ENCODE assay signal across 8 cellular contexts in the genomic region with DNA sequence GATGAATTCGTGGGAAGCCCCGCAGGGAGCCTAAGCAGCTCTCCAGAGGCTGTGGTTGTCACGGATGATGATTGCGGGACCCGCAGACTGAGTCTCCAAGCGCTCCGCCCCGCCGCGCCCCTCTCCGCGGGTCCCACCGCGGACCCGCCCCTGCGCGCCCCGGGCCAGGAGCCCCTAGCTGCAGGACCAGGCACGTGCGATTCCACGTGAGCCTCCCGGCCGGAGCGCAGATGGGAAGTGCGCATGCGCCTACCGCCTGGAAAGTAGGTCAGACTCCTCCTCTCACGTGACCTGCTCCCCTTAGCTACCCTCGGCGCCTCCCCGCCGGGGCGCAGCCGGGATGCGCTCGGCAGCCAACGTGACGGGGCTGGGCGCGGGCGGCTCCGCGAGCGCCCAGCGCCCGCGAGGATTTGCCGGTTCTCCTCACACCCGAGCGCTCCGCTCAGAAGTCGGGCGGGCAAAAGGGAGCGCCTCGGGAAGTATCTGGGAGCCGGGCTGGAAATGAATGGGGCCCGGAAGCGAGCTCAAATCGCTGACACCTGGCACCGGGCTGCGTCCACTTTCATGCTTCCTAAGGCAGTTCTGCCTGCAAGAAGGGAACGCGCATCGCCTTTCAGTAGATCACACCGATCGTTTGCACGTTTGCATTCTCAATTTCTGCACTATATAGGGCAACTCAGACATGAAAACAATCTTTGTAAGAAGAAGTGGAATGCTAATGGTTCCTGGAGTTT. TPM values are rescaled to one million over a fixed set of nuclear protein-coding genes. Genes with fewer than 3 reads are reported as not detected.
DNase-seq lines count a peak whose midpoint lies in the region; ATAC-seq and TF ChIP-seq lines count a peak whose summit lies in the region.

No MANE protein-coding gene starts in this region.

- no peaks in the 10 kb centered on the region for H3F3A ChIP-seq in GM23338 (replicated peaks; ENCODE audit: low read depth)

- peaks cover 5% of the 10 kb centered on the region for H3K27me3 ChIP-seq in GM23338 (ENCODE audit: insufficient read depth)
- no peaks in the 10 kb centered on the region for H3K27me3 ChIP-seq in Karpas-422 (ENCODE audit: low read length)
- H3K27me3 ChIP-seq in foreskin keratinocyte: peaks cover 10% of the 10 kb centered on the region
- no peaks in the 10 kb centered on the region for H3K27me3 ChIP-seq in stomach

- DNase-seq in EH (ENCODE audit: low read depth) (peak; percentile 91), GM23338 (ENCODE audit: low spot score) (peak; percentile 97), Karpas-422 (peak; percentile 76), SHP77 (lab: John Stamatoyannopoulos, UW) (peak; percentile 91 to 96), foreskin keratinocyte (peak; percentile 76 to 82), neural crest cell (ENCODE audit: low read depth, low spot score) (peak; percentile 88), stomach (peak; percentile 92)
- peak; percentile 61 for DNase-seq in activated gamma-delta T cell treated with anti-CD3 and anti-CD28 coated beads, Interleukin-2, amount 50 U/mL, for 16 hours (ENCODE audit: low read depth)

- H3K9me2 ChIP-seq in GM23338 (ENCODE audit: insufficient read depth): no peaks in the 10 kb centered on the region
- no peaks in the 10 kb centered on the region for H3K9me2 ChIP-seq in Karpas-422 (replicated peaks; ENCODE audit: insufficient read depth, low read length)

- no peaks in the 10 kb centered on the region for H4K20me1 ChIP-seq in GM23338 (replicated peaks; ENCODE audit: insufficient read depth)
- H4K20me1 ChIP-seq in Karpas-422 (ENCODE audit: insufficient read depth, low read depth, low read length): no peaks in the 10 kb centered on the region

- peaks cover 10% of the 10 kb centered on the region for H3K27me3 Mint-ChIP-seq in GM23338 (ENCODE audit: insufficient read depth, low read depth, poor library complexity)
- peaks cover 48% of the 10 kb centered on the region for H3K27me3 Mint-ChIP-seq in neural crest cell (ENCODE audit: low read depth)

- H3K27ac ChIP-seq in GM23338 (ENCODE audit: low read depth): peak overlapping the region; percentile 84; the same call in 1 of the 2 replicates
- H3K27ac ChIP-seq in Karpas-422 (ENCODE audit: low read length): no peak overlapping the region
- H3K27ac ChIP-seq in foreskin keratinocyte: no peak overlapping the region
- H3K27ac ChIP-seq in stomach: peak overlapping the region; percentile 72 to 87 (median 80)

- H3K4me3 ChIP-seq in GM23338 (peak overlapping the region; percentile 76), Karpas-422 (ENCODE audit: low read length) (peak overlapping the region; percentile 49), stomach (peak overlapping the region; percentile 48 to 58 (median 51))

- intact Hi-C loops in stomach (cut with DNase I; ENCODE audit: low total_unique reads): no loop called here

- TF ChIP-seq POLR2A in stomach (IDR thresholded peaks at IDR 0.05): no peak

- peaks cover 18% of the 10 kb centered on the region for H3K4me1 Mint-ChIP-seq in GM23338
- peaks cover 7% of the 10 kb centered on the region for H3K4me1 Mint-ChIP-seq in neural crest cell

- H2AFZ ChIP-seq in GM23338: peak overlapping the region; percentile 98
- H2AFZ ChIP-seq in Karpas-422 (ENCODE audit: low read length): peak overlapping the region; percentile 32; the same call in 1 of the 2 replicates

- H3K36me3 Mint-ChIP-seq in GM23338 (ENCODE audit: low read depth) (no peaks in the 10 kb centered on the region), neural crest cell (ENCODE audit: low read depth) (no peaks in the 10 kb centered on the region)

- TF ChIP-seq CTCF in GM23338 (conservative IDR thresholded peaks at IDR 0.05; ENCODE audit: low read depth in 2 of 2) (no peak), foreskin keratinocyte (conservative IDR thresholded peaks at IDR 0.05) (no peak), neural crest cell (conservative IDR thresholded peaks at IDR 0.05) (no peak), stomach (IDR thresholded peaks at IDR 0.05) (no peak)

- H3K27ac Mint-ChIP-seq in GM23338 (peak overlapping the region; percentile 93), neural crest cell (ENCODE audit: unreplicated experiment) (no peak overlapping the region)

- WGBS in stomach, 5 donors: 0 to 1% (median 1%) methylated on average over 21 to 67 of the region's 67 CpGs

- TF ChIP-seq EP300 in stomach (IDR thresholded peaks at IDR 0.05): peak; percentile 33

- H3K36me3 ChIP-seq in GM23338 (ENCODE audit: insufficient read depth) (no peaks in the 10 kb centered on the region), Karpas-422 (ENCODE audit: insufficient read depth, low read length) (no peaks in the 10 kb centered on the region), stomach (no peaks in the 10 kb centered on the region)

- no peaks in the 10 kb centered on the region for H3K9me3 ChIP-seq in Karpas-422 (ENCODE audit: low read length)
- H3K9me3 ChIP-seq in stomach: no peaks in the 10 kb centered on the region

- H3K9ac ChIP-seq in Karpas-422 (ENCODE audit: low read length): peak overlapping the region; percentile 44

- H3K4me3 Mint-ChIP-seq in GM23338 (peak overlapping the region; percentile 92), neural crest cell (peak overlapping the region; percentile 93)

- H3K9me3 Mint-ChIP-seq in GM23338 (no peaks in the 10 kb centered on the region; the same call in 2 of the 3 replicates), neural crest cell (no peaks in the 10 kb centered on the region)

- ATAC-seq in GM23338 (peak; percentile 95), foreskin keratinocyte (peak; percentile 99)

- H3K4me2 ChIP-seq in GM23338 (peak overlapping the region; percentile 97), Karpas-422 (ENCODE audit: low read depth, low read length, poor library complexity, severe bottlenecking) (peak overlapping the region; percentile 70)

- peaks cover 19% of the 10 kb centered on the region for H3K4me1 ChIP-seq in GM23338 (ENCODE audit: insufficient read depth)
- H3K4me1 ChIP-seq in Karpas-422 (ENCODE audit: low read length): peaks cover 11% of the 10 kb centered on the region
- H3K4me1 ChIP-seq in foreskin keratinocyte: peaks cover 6% of the 10 kb centered on the region
- peaks cover 7 to 21% (median 19%) of the 10 kb centered on the region in 4 donors for H3K4me1 ChIP-seq in stomach

- no peaks in the 10 kb centered on the region for H3K79me2 ChIP-seq in GM23338 (replicated peaks; ENCODE audit: insufficient read depth)
- H3K79me2 ChIP-seq in Karpas-422 (ENCODE audit: low read length): no peaks in the 10 kb centered on the region

TF ChIP-seq in GM23338, 12 proteins besides CTCF, POLR2A, EP300 and RAD21 (continues in another document):
- TF ChIP-seq POLR2AphosphoS5 (IDR thresholded peaks at IDR 0.05; ENCODE audit: low read depth): no peak
- TF ChIP-seq STAT1 (IDR thresholded peaks at IDR 0.05; ENCODE audit: unreplicated experiment): no peak
- peak; percentile 66 for TF ChIP-seq CREB1 (CRISPR knock-in tag; IDR thresholded peaks at IDR 0.05; ENCODE audit: low read depth)

RNA-seq across cellular contexts. Expression of a gene that starts 26.4 kb away (rescaled TPM):
- 0.28 and 0.35 TPM in 2 replicates for total RNA-seq in GM23338 (2014; rRNA removed; shearing (Covaris generic))
- 0.07 TPM in 1 of 2 replicates, not detected in the other for polyA plus RNA-seq in GM23338 (2016; fragmentation: Nextera tagmentation; extraction: Ambion mirVana)
- not detected in 2 replicates for total RNA-seq in Karpas-422 (2014; rRNA removed; shearing (Covaris generic); ENCODE audit: low replicate concordance)
- 0.04 TPM in 1 of 2 replicates, not detected in the other for total RNA-seq in foreskin keratinocyte
- not detected in 2 replicates for polyA plus RNA-seq in foreskin keratinocyte
- not detected in 2 replicates for total RNA-seq in neural crest cell
- 10 to 100 TPM in 3 of 5 donors, 1 to 10 TPM in 2; 2.3 to 42.4 (median 12.9) TPM for total RNA-seq in stomach
- 10 to 100 TPM in 1 of 3 donors, 1 to 10 TPM in 2; 1.6 to 10.6 (median 2.9) TPM for polyA plus RNA-seq in stomach

Comparison
In these comparisons a context has a peak if more than half of its experiments do, and no peak if none do; other contexts are left out.
1. H3K27ac ChIP-seq: peak in GM23338 (single experiment) and stomach (5 of 5); none in Karpas-422 (single experiment) and foreskin keratinocyte (single experiment).
2. Peak in every context shown above with its lines, with median percentiles within 50 percentile points of each other: DNase-seq and H3K4me3 ChIP-seq.